In the genomic region with DNA sequence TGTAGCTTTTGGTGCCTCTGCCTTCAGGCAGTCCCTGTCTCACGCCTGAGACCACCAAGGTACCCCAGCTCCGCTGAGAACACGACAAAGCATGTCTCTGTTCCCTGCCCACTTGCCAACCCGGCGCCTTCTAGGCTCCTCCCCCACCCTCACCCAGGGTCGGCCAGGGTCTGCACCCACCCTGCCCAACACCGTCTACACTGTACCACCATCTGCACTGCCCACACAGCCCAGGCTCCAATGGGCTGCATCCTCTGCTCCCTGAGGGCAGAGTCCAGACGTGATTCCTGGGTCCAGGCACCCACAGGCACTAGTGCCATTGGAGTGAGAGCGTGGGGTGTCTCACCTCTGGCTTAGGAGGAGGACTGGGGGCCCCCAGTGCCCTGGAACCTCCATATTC, we compare ENCODE assay signal across 17 cellular contexts. TPM values are rescaled to one million over a fixed set of nuclear protein-coding genes. Genes with fewer than 3 reads are reported as not detected.
A peak's percentile ranks its signal among the peaks of the same experiment; 100 is the strongest.
DNase-seq lines count a peak whose midpoint lies in the region; ATAC-seq and TF ChIP-seq lines count a peak whose summit lies in the region.
"Had no signal": no experiment of that assay in that cellular context is flagged by ENCODE, and none has a peak within 500 bp of the region (broad histone marks: within the 10 kb centered on the region; RNA-seq: fewer than 3 reads in every experiment).

No MANE protein-coding gene starts in this region.

- no peaks in the 10 kb centered on the region for H3K9me3 ChIP-seq in right atrium auricular region
- H3K9me3 ChIP-seq in right cardiac atrium (ENCODE audit: control insufficient read depth, low read length): no peaks in the 10 kb centered on the region
- no peaks in the 10 kb centered on the region for H3K9me3 ChIP-seq in gastrocnemius medialis
- H3K9me3 ChIP-seq: Caco-2, HAP-1 had no signal

- intact Hi-C loops in Right ventricle myocardium inferior (cut with DNase I): no loop called here
- intact Hi-C loops in right cardiac atrium (cut with DNase I): no loop called here
- intact Hi-C loops in gastrocnemius medialis (cut with DNase I; ENCODE audit: low total_unique reads): no loop called here

- TF ChIP-seq CTCF in right atrium auricular region (IDR thresholded peaks at IDR 0.05) (no peak), gastrocnemius medialis (IDR thresholded peaks at IDR 0.05 in 4 of 5, conservative IDR thresholded peaks at IDR 0.05 in 1 of 5) (no peak)

- DNase-seq in Right ventricle myocardium inferior (ENCODE audit: missing footprints) (peak; percentile 57), right atrium auricular region (ENCODE audit: low spot score) (no peak), right cardiac atrium (peak; percentile 11 to 23 (median 11)), gastrocnemius medialis (no peak), mucosa of gallbladder (ENCODE audit: low spot score) (no peak)
- DNase-seq in activated T-cell treated with anti-CD3 and anti-CD28 coated beads, Interleukin-2, amount 50 U/mL, for 1 hour: no peak
- no peak for DNase-seq in activated naive CD4-positive, alpha-beta T cell treated with Interleukin-2 at 50 U/mL for 16 hours
- DNase-seq: Caco-2; CD8-positive, alpha-beta memory T cell; DND-41; GDM1 had no signal

- no peaks in the 10 kb centered on the region for H3K27me3 ChIP-seq in right atrium auricular region
- no peaks in the 10 kb centered on the region for H3K27me3 ChIP-seq in right cardiac atrium (ENCODE audit: control insufficient read depth, insufficient read depth)
- no peaks in the 10 kb centered on the region for H3K27me3 ChIP-seq in gastrocnemius medialis

- H3K4me1 ChIP-seq in right atrium auricular region (peaks cover 0 to 28% of the 10 kb centered on the region in 2 donors), right cardiac atrium (ENCODE audit: control insufficient read depth, insufficient read depth, low read length) (peaks cover 6% of the 10 kb centered on the region), gastrocnemius medialis (peaks cover 0 to 16% of the 10 kb centered on the region in 2 donors)
- H3K4me1 ChIP-seq: Caco-2, HAP-1 had no signal

- 83% methylated on average over 9 of the region's 9 CpGs for WGBS in right cardiac atrium

- no peak overlapping the region for H3K4me3 ChIP-seq in right atrium auricular region
- no peak overlapping the region for H3K4me3 ChIP-seq in right cardiac atrium (ENCODE audit: low read length)
- no peak overlapping the region for H3K4me3 ChIP-seq in gastrocnemius medialis
- H3K4me3 ChIP-seq: HAP-1 had no signal

- peaks cover 5% of the 10 kb centered on the region for H3K36me3 ChIP-seq in right atrium auricular region
- H3K36me3 ChIP-seq in gastrocnemius medialis: no peaks in the 10 kb centered on the region
- H3K36me3 ChIP-seq: HAP-1 had no signal

- in situ Hi-C loops in gastrocnemius medialis (cut with MboI; ENCODE audit: low sequenced_read_pairs in 4 of 4): no loop called here

- no peak for TF ChIP-seq POLR2A in gastrocnemius medialis (IDR thresholded peaks at IDR 0.05)

- ATAC-seq in Right ventricle myocardium inferior (no peak), right cardiac atrium (no peak), gastrocnemius medialis (no peak)

- H3K27ac ChIP-seq in right atrium auricular region: no peak overlapping the region
- no peak overlapping the region for H3K27ac ChIP-seq in right cardiac atrium (ENCODE audit: low read length)
- H3K27ac ChIP-seq in gastrocnemius medialis: peak overlapping the region in 3 of 4 donors; percentile 2 to 64 (median 35)
- H3K27ac ChIP-seq: 22Rv1 had no signal

RNA-seq across cellular contexts. Expression of a gene that starts 22.8 kb away (rescaled TPM):
- 0.27 TPM for total RNA-seq in Right ventricle myocardium inferior
- under 1 TPM in 1 of 2 donors, not detected in 1; 0.39 TPM for total RNA-seq in right atrium auricular region
- total RNA-seq in right cardiac atrium: 1 to 10 TPM in 1 of 4 donors, under 1 TPM in 3; 0.38 to 1.2 (median 0.72) TPM
- polyA plus RNA-seq in right cardiac atrium: 0.41 TPM
- total RNA-seq in gastrocnemius medialis: not detected
- 0.92 TPM for total RNA-seq in mucosa of gallbladder
- total RNA-seq: A673; Caco-2; CD8-positive, alpha-beta memory T cell; HT1080 had no signal
- polyA plus RNA-seq: CD14-positive monocyte; CD8-positive, alpha-beta memory T cell; H1 had no signal

RNA-seq across cellular contexts. Expression of a gene that starts 42.6 kb away (rescaled TPM):
- total RNA-seq in Right ventricle myocardium inferior: 22.2 TPM
- total RNA-seq in right atrium auricular region: 10 to 100 TPM in 1 of 2 donors, 1 to 10 TPM in 1; 8.2 to 12.3 TPM
- 10 to 100 TPM; 18.7 to 28.9 (median 27.0) TPM for total RNA-seq in right cardiac atrium
- 20.1 TPM for polyA plus RNA-seq in right cardiac atrium
- total RNA-seq in gastrocnemius medialis: 1 to 10 TPM; 3.8 to 9.8 (median 5.1) TPM
- total RNA-seq in mucosa of gallbladder: 21.8 TPM
- polyA plus RNA-seq: CD14-positive monocyte; CD8-positive, alpha-beta memory T cell had no signal

Comparison
In these comparisons a context has a peak if more than half of its experiments do, and no peak if none do; other contexts are left out.
1. DNase-seq: peak in Right ventricle myocardium inferior (single experiment) and right cardiac atrium (3 of 3); none in right atrium auricular region (single experiment), gastrocnemius medialis (0 of 2), mucosa of gallbladder (single experiment), activated T-cell treated with anti-CD3 and anti-CD28 coated beads, Interleukin-2, amount 50 U/mL, for 1 hour (single experiment) and activated naive CD4-positive, alpha-beta T cell treated with Interleukin-2 at 50 U/mL for 16 hours (single experiment).
2. H3K27ac ChIP-seq: peak in gastrocnemius medialis (3 of 4); none in right atrium auricular region (0 of 2) and right cardiac atrium (single experiment).